ENCODE assay signal across 8 cellular contexts in the genomic region with DNA sequence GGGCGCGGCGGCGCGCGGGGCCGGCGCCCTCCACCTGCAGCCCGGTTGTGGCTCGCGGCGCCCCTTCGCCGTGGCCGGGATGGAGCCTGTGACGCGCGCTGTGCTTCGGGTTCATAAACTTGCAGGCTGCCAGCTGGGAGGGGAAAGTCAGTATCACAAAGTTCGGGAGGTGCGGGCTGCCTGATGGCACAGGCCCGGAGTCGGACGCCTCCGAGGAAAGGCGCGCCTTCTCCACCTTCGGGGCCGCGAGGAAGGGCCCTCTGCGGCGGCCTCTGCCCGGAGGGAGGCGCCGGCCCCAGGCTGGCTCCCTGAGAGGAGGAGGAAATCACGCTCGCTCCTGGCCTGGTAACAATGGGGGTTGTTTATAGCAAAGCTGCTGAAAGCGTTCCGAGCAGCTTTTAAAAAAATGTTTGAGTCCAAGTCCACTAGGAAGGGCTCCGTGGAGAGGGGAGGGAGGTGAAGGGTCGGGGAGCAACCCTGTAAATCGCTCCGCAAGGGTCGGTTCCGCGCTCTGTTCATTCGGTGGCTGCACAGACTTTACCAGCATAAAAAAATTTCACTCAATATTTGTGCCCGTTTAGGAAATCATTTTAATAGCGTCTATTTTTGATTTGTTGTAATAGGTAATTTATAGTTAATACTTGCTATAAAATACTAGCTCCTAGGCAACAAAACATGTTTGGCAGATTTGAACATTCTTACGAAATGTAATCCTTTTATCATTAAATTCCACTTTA. TPM values are rescaled to one million over a fixed set of nuclear protein-coding genes. Genes with fewer than 3 reads are reported as not detected.
DNase-seq lines count a peak whose midpoint lies in the region; ATAC-seq, FAIRE-seq and TF ChIP-seq lines count a peak whose summit lies in the region.

No MANE protein-coding gene starts in this region.

- POLR2A ChIA-PET in MCF 10A (lab: Yijun Ruan, JAX) = interaction anchor here (0.6 to 10.0 kb wide), 19 partner anchors 8 to 69 kb away, joined by 3 to 249 read pairs (median 4); no protein-coding TSS in a partner anchor

- H3K4me1 ChIP-seq in iPS-15b (ENCODE audit: control insufficient read depth, insufficient read depth, low read length) = peaks cover 18% of the 10 kb centered on the region

- H3K9ac ChIP-seq in SK-N-MC (ENCODE audit: insufficient read length) = peak overlapping the region; percentile 66
- peak overlapping the region; percentile 47 for H3K9ac ChIP-seq in iPS-15b (ENCODE audit: low read depth, low read length)

- no TSS peak for BruUV-seq in MCF 10A (replicated peaks; lab: Mats Ljungman, UMichigan)

- H3K27ac Mint-ChIP-seq in MCF 10A (ENCODE audit: low read depth, unreplicated experiment) = peak overlapping the region; percentile 92

- no peak; the same call in 1 of the 2 replicates for TF ChIP-seq CTCF in C4-2B (conservative IDR thresholded peaks at IDR 0.05)
- TF ChIP-seq CTCF in MCF 10A (IDR thresholded peaks at IDR 0.05; ENCODE audit: unreplicated experiment) = no peak

- no peaks in the 10 kb centered on the region for H3K27me3 Mint-ChIP-seq in MCF 10A (ENCODE audit: insufficient read depth, unreplicated experiment)

- H3K4me1 Mint-ChIP-seq in MCF 10A (ENCODE audit: insufficient read depth, unreplicated experiment) = peaks cover 26% of the 10 kb centered on the region

- intact Hi-C loops in MCF 10A (cut with micrococcal nuclease) = loop anchor here (1.0 kb wide), 1 partner anchor 66 kb away; no protein-coding TSS in a partner anchor

- peak overlapping the region; percentile 84 for H3K4me3 Mint-ChIP-seq in MCF 10A (ENCODE audit: unreplicated experiment)

- H3K27ac ChIP-seq in C4-2B (peak overlapping the region; percentile 75), SK-N-MC (no peak overlapping the region)

- H3K9me3 ChIP-seq in SK-N-MC (ENCODE audit: low read depth, low read length) (no peaks in the 10 kb centered on the region), iPS-15b (ENCODE audit: control insufficient read depth, insufficient read depth, low read length) (no peaks in the 10 kb centered on the region)

- H3K4me3 ChIP-seq in SK-N-MC (peak overlapping the region; percentile 74), iPS-15b (ENCODE audit: low read depth, low read length) (peak overlapping the region; percentile 82)

- H3K36me3 Mint-ChIP-seq in MCF 10A (ENCODE audit: insufficient read depth, unreplicated experiment) = no peaks in the 10 kb centered on the region

- peak; percentile 48 for DNase-seq in GM19239 (ENCODE audit: insufficient read length, low spot score)
- no peak for DNase-seq in SK-N-MC (ENCODE audit: low read depth, low spot score)
- peak; percentile 57 for DNase-seq in MCF 10A (ENCODE audit: unreplicated experiment)
- DNase-seq in retina = peak; percentile 82
- no peak for DNase-seq in occipital lobe (lab: John Stamatoyannopoulos, UW)

- peak; percentile 36 for ATAC-seq in HG03378 (IDR thresholded peaks at IDR 0.05; ENCODE audit: unreplicated experiment)

- CTCF ChIA-PET in MCF 10A (lab: Yijun Ruan, JAX) = interaction anchor here (0.7 to 1.7 kb wide), 6 partner anchors 20 to 79 kb away, joined by 3 to 5 read pairs (median 4); no protein-coding TSS in a partner anchor

- H3K36me3 ChIP-seq in SK-N-MC (ENCODE audit: insufficient read depth, low read length) (no peaks in the 10 kb centered on the region), iPS-15b (ENCODE audit: control insufficient read depth, insufficient read depth, low read length) (no peaks in the 10 kb centered on the region)

- H3K27me3 ChIP-seq in iPS-15b (ENCODE audit: control insufficient read depth, insufficient read depth, low read length) = no peaks in the 10 kb centered on the region

- no peak for FAIRE-seq in GM19239 (lab: Jason Lieb, UNC)

- H3K9me3 Mint-ChIP-seq in MCF 10A (ENCODE audit: unreplicated experiment) = no peaks in the 10 kb centered on the region

RNA-seq across cellular contexts. Expression of gene AFDN, which starts 1.0 kb away (rescaled TPM):
- 115 and 124 TPM in 2 replicates for total RNA-seq in MCF 10A (2022)
- 237 TPM for total RNA-seq in occipital lobe

Comparison
In these comparisons a context has a peak if more than half of its experiments do, and no peak if none do; other contexts are left out.
1. DNase-seq: peak in GM19239 (single experiment), MCF 10A (single experiment) and retina (single experiment); none in SK-N-MC (single experiment) and occipital lobe (single experiment).